8 cellular contexts compared by ENCODE assay signal in genomic region chr17:75011788-75012319, GRCh38. TPM values are rescaled to one million over a fixed set of nuclear protein-coding genes. Genes with fewer than 3 reads are reported as not detected.
A peak's percentile ranks its signal among the peaks of the same experiment; 100 is the strongest.
DNase-seq lines count a peak whose midpoint lies in the region; ATAC-seq and TF ChIP-seq lines count a peak whose summit lies in the region.

No MANE protein-coding gene starts in this region.

- TF ChIP-seq CTCF in BJ (IDR thresholded peaks at IDR 0.05; ENCODE audit: insufficient read depth, low read depth, low read length) (no peak), HL-60 (IDR thresholded peaks at IDR 0.05; ENCODE audit: insufficient read depth, low read length) (no peak), WERI-Rb-1 (IDR thresholded peaks at IDR 0.05; ENCODE audit: low read depth, low read length) (no peak), fibroblast of lung (conservative IDR thresholded peaks at IDR 0.05 in 1 of 2, IDR thresholded peaks at IDR 0.05 in 1 of 2; ENCODE audit: low read depth in 1 of 2, low read length in 2 of 2) (no peak), natural killer cell (IDR thresholded peaks at IDR 0.05) (no peak)

- CTCF ChIA-PET in BJ (lab: Yijun Ruan, JAX), result interaction anchor here (0.7 to 4.8 kb wide), 16 partner anchors 11 to 190 kb away, joined by 3 to 52 read pairs (median 4); partner anchors contain the start of genes CDR2L and HID1

- H3K4me1 Mint-ChIP-seq in natural killer cell, result peaks cover 17 to 33% of the 10 kb centered on the region in 2 donors

- peak overlapping the region; percentile 98 for H3K4me2 ChIP-seq in fibroblast of lung (ENCODE audit: extremely low read depth, insufficient read depth, low read length)

- H3K4me3 Mint-ChIP-seq in natural killer cell, result peak overlapping the region; percentile 95

- peak overlapping the region; percentile 94 for H2AFZ ChIP-seq in fibroblast of lung (ENCODE audit: low read length)

- H3K36me3 ChIP-seq in BJ (ENCODE audit: control insufficient read depth, insufficient read depth, low read length) (no peaks in the 10 kb centered on the region), WERI-Rb-1 (no peaks in the 10 kb centered on the region), fibroblast of lung (ENCODE audit: control insufficient read depth, insufficient read depth, low read length) (no peaks in the 10 kb centered on the region)

- no peaks in the 10 kb centered on the region for H4K20me1 ChIP-seq in fibroblast of lung (ENCODE audit: control insufficient read depth, extremely low read depth, insufficient read depth, low read length)

- H3K36me3 Mint-ChIP-seq in natural killer cell, result no peaks in the 10 kb centered on the region

- no peak for ATAC-seq in natural killer cell
- ATAC-seq in HG03097 (IDR thresholded peaks at IDR 0.05; ENCODE audit: low FRiP score, unreplicated experiment), result no peak

- H3K79me2 ChIP-seq in fibroblast of lung (ENCODE audit: control insufficient read depth, insufficient read depth, low read length), result peaks cover 16% of the 10 kb centered on the region

- peak overlapping the region; percentile 88 to 95 for H3K27ac Mint-ChIP-seq in natural killer cell

- H3K4me3 ChIP-seq in BJ (ENCODE audit: low read depth, low read length) (peak overlapping the region; percentile 69), HL-60 (replicated peaks; ENCODE audit: insufficient read depth, low read length) (peak overlapping the region; percentile 68), WERI-Rb-1 (ENCODE audit: low read depth, low read length) (peak overlapping the region; percentile 75), fibroblast of lung (replicated peaks in 1 of 4; ENCODE audit: control extremely low read depth in 1 of 4, insufficient read depth in 1 of 4, low read depth in 3 of 4, low read length in 4 of 4) (peak overlapping the region; percentile 59 to 97 (median 81))

- intact Hi-C loops in natural killer cell (cut with micrococcal nuclease), result loop anchor here (2.0 kb wide), 2 partner anchors 35 to 51 kb away; partner anchors contain the start of genes ATP5PD and KCTD2

- H3K4me1 ChIP-seq in fibroblast of lung (ENCODE audit: control insufficient read depth, extremely low read depth, insufficient read depth, low read length), result peaks cover 11% of the 10 kb centered on the region

- POLR2A ChIA-PET in BJ (lab: Charles Lee), result interaction anchor here (0.8 kb wide), 1 partner anchor 29 kb away, joined by 3 read pairs; no protein-coding TSS in a partner anchor

- no peaks in the 10 kb centered on the region for H3K27me3 Mint-ChIP-seq in natural killer cell (ENCODE audit: low read depth in 2 of 2)

- H3K9me3 ChIP-seq in WERI-Rb-1 (ENCODE audit: severe bottlenecking), result no peaks in the 10 kb centered on the region
- H3K9me3 ChIP-seq in fibroblast of lung (ENCODE audit: control insufficient read depth, insufficient read depth, low read depth, low read length), result no peaks in the 10 kb centered on the region

- DNase-seq in BJ (ENCODE audit: low read depth) (no peak), HL-60 (ENCODE audit: low read depth in 1 of 2, low spot score in 1 of 2) (no peak), WERI-Rb-1 (peak; percentile 67), fibroblast of lung (ENCODE audit: low read depth in 2 of 2) (peak; percentile 59 to 74), natural killer cell (no peak), retina (no peak)
- DNase-seq in activated effector memory CD4-positive, alpha-beta T cell treated with Interleukin-2 at 50 U/mL for 16 hours, result no peak

- peak overlapping the region; percentile 93 for H3K9ac ChIP-seq in fibroblast of lung (ENCODE audit: insufficient read depth, low read length)

- H3K9me3 Mint-ChIP-seq in natural killer cell, result no peaks in the 10 kb centered on the region

- H3K27me3 ChIP-seq in BJ (ENCODE audit: control insufficient read depth, insufficient read depth, low read length), result no peaks in the 10 kb centered on the region
- no peaks in the 10 kb centered on the region for H3K27me3 ChIP-seq in HL-60 (ENCODE audit: insufficient read depth, poor library complexity, severe bottlenecking)
- H3K27me3 ChIP-seq in WERI-Rb-1 (ENCODE audit: insufficient read depth, low read depth, severe bottlenecking), result no peaks in the 10 kb centered on the region
- no peaks in the 10 kb centered on the region for H3K27me3 ChIP-seq in fibroblast of lung (ENCODE audit: control insufficient read depth, insufficient read depth, low read length)

- H3K27ac ChIP-seq in HL-60 (replicated peaks), result peak overlapping the region; percentile 85
- peak overlapping the region; percentile 90 for H3K27ac ChIP-seq in WERI-Rb-1
- H3K27ac ChIP-seq in fibroblast of lung (ENCODE audit: insufficient read depth, low read length), result peak overlapping the region; percentile 86

RNA-seq across cellular contexts. Expression of gene MRPL58, which starts 0.6 kb away (rescaled TPM):
- polyA plus RNA-seq in BJ (2011; rRNA removed), result 44.2 and 50.8 TPM in 2 replicates
- 10.0 and 14.7 TPM in 2 replicates for polyA minus RNA-seq in BJ (2011; rRNA and poly(A)+ RNA removed)
- 26.5 and 35.2 TPM in 2 replicates for total RNA-seq in fibroblast of lung
- polyA plus RNA-seq in fibroblast of lung, result 49.1 and 60.8 TPM in 2 replicates
- 42.0 and 60.0 TPM in 2 replicates for polyA plus RNA-seq in fibroblast of lung (2012)
- 7.4 and 11.2 TPM in 2 replicates for polyA minus RNA-seq in fibroblast of lung (ENCODE audit: low replicate concordance)
- total RNA-seq in natural killer cell, result 10 to 100 TPM in 2 of 3 donors, 1 to 10 TPM in 1; 9.0 to 15.7 (median 12.9) TPM

RNA-seq across cellular contexts. Expression of gene CDR2L, which starts 24.4 kb away (rescaled TPM):
- polyA plus RNA-seq in BJ (2011; rRNA removed) (12.5 and 19.6 TPM in 2 replicates), fibroblast of lung (8.5 and 9.7 TPM in 2 replicates)
- polyA minus RNA-seq in BJ (2011; rRNA and poly(A)+ RNA removed), result 10.6 and 13.5 TPM in 2 replicates
- total RNA-seq in fibroblast of lung (6.7 and 12.2 TPM in 2 replicates), natural killer cell (under 1 TPM in 2 of 3 donors, not detected in 1; 0.14 to 0.23 TPM)
- polyA plus RNA-seq in fibroblast of lung (2012), result 15.6 and 18.4 TPM in 2 replicates
- 16.5 and 17.2 TPM in 2 replicates for polyA minus RNA-seq in fibroblast of lung (ENCODE audit: low replicate concordance)

RNA-seq across cellular contexts. Expression of gene ATP5PD, which starts 34.9 kb away (rescaled TPM):
- polyA plus RNA-seq in BJ (2011; rRNA removed) (160 and 304 TPM in 2 replicates), fibroblast of lung (442 and 521 TPM in 2 replicates)
- 71.0 and 110 TPM in 2 replicates for polyA minus RNA-seq in BJ (2011; rRNA and poly(A)+ RNA removed)
- total RNA-seq in fibroblast of lung (258 and 317 TPM in 2 replicates), natural killer cell (10 to 100 TPM; 74.7 to 96.3 (median 75.2) TPM)
- 652 and 693 TPM in 2 replicates for polyA plus RNA-seq in fibroblast of lung (2012)
- polyA minus RNA-seq in fibroblast of lung (ENCODE audit: low replicate concordance), result 93.1 and 124 TPM in 2 replicates

RNA-seq across cellular contexts. Expression of gene KCTD2, which starts 35.2 kb away (rescaled TPM):
- polyA plus RNA-seq in BJ (2011; rRNA removed) (23.5 and 28.0 TPM in 2 replicates), fibroblast of lung (29.5 and 35.8 TPM in 2 replicates)
- 11.1 and 17.3 TPM in 2 replicates for polyA minus RNA-seq in BJ (2011; rRNA and poly(A)+ RNA removed)
- total RNA-seq in fibroblast of lung (17.5 and 17.7 TPM in 2 replicates), natural killer cell (10 to 100 TPM; 17.4 to 27.0 (median 24.7) TPM)
- polyA plus RNA-seq in fibroblast of lung (2012), result 15.0 and 17.6 TPM in 2 replicates
- polyA minus RNA-seq in fibroblast of lung (ENCODE audit: low replicate concordance), result 21.7 and 26.5 TPM in 2 replicates

RNA-seq across cellular contexts. Expression of gene HID1, which starts 39.3 kb away (rescaled TPM):
- polyA plus RNA-seq in BJ (2011; rRNA removed) (1.7 and 1.8 TPM in 2 replicates), fibroblast of lung (0.23 and 0.27 TPM in 2 replicates)
- 2.2 and 2.9 TPM in 2 replicates for polyA minus RNA-seq in BJ (2011; rRNA and poly(A)+ RNA removed)
- total RNA-seq in fibroblast of lung (under 0.01 and 0.17 TPM in 2 replicates), natural killer cell (1 to 10 TPM in 2 of 3 donors, under 1 TPM in 1; 0.66 to 9.5 (median 2.8) TPM)
- polyA plus RNA-seq in fibroblast of lung (2012), result 0.12 and 0.28 TPM in 2 replicates
- 1.7 TPM in 1 of 2 replicates, not detected in the other for polyA minus RNA-seq in fibroblast of lung (ENCODE audit: low replicate concordance)

Comparison
In these comparisons a context has a peak if more than half of its experiments do, and no peak if none do; other contexts are left out.
1. DNase-seq: peak in WERI-Rb-1 (single experiment) and fibroblast of lung (2 of 2); none in BJ (single experiment), HL-60 (0 of 2), natural killer cell (single experiment), activated effector memory CD4-positive, alpha-beta T cell treated with Interleukin-2 at 50 U/mL for 16 hours (single experiment) and retina (single experiment).
2. Peak in every context shown above with its lines, with median percentiles within 50 percentile points of each other: H3K4me3 ChIP-seq and H3K27ac ChIP-seq.